In the genomic region with DNA sequence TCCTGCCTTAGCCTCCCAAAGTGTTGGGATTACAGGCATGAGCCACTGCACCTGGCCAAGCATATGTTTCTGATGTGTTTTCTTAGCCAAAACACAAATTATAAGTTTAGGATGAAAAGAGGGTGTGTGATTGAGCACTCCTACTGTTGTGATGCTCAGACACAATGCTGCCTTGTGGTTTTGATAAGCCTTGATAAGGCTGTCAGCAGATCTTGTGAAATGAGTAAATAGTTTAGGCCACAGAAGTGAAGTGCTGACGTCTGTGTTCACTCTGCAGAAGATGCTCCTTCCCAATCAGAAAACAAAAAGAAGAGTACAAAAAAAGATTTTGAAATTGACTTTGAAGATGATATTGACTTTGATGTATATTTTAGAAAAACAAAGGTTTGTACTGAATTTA, we compare ENCODE assay signal across 17 cellular contexts.
A peak's percentile ranks its signal among the peaks of the same experiment; 100 is the strongest.
DNase-seq lines count a peak whose midpoint lies in the region; TF ChIP-seq lines count a peak whose summit lies in the region.
"Had no signal": no experiment of that assay in that cellular context is flagged by ENCODE, and none has a peak within 500 bp of the region (broad histone marks: within the 10 kb centered on the region; RNA-seq: fewer than 3 reads in every experiment).

No MANE protein-coding gene starts in this region.

- no peak overlapping the region for H3K4me3 ChIP-seq in choroid plexus epithelial cell (ENCODE audit: low read depth, low read length)
- H3K4me3 ChIP-seq: BLaER1 treated with 17β-estradiol and CSF1 and Interleukin-3, amounts not matched to agents 10 nM and 100 nM; colonic mucosa; neural progenitor cell; pancreas; upper lobe of right lung had no signal

- DNase-seq in activated CD4-positive, CD25-positive, alpha-beta regulatory T cell treated with anti-CD3 and anti-CD28 coated beads, Interleukin-2, amount 50 U/mL, for 16 hours (ENCODE audit: low read depth, low spot score), result peak; percentile 16
- no peak for DNase-seq in activated CD4-positive, CD25-positive, alpha-beta regulatory T cell treated with anti-CD3 and anti-CD28 coated beads, Interleukin-2, amount 50 U/mL, for 72 hours
- DNase-seq in stimulated activated CD4-positive, alpha-beta T cell treated with anti-CD3 and anti-CD28 coated beads, Interleukin-4, amount 100 ng/mL, for 24 hours, result peak; percentile 9
- DNase-seq in stimulated activated CD4-positive, alpha-beta T cell treated with anti-CD3 and anti-CD28 coated beads, Interleukin-1b, Interleukin-23, amount 100 ng/mL, for 48 hours, result no peak
- DNase-seq in choroid plexus epithelial cell (ENCODE audit: low read depth) (peak; percentile 70), GM19238 (ENCODE audit: insufficient read length, low spot score) (no peak)
- no peak for DNase-seq in activated effector memory CD4-positive, alpha-beta T cell treated with anti-CD3 and anti-CD28 coated beads, Interleukin-2, amount 50 U/mL, for 16 hours
- no peak for DNase-seq in NK-92 treated with Interleukin-12 subunit alpha and Interleukin-12 subunit beta, amount 100 ng/mL, for 24 hours (lab: John Stamatoyannopoulos, UW)
- DNase-seq: activated B cell treated with CpG ODN at 0.5 μM for 24 hours, colonic mucosa, GOT3, NCI-H510A, SW 1271, upper lobe of right lung had no signal

- no peak for TF ChIP-seq CTCF in choroid plexus epithelial cell (conservative IDR thresholded peaks at IDR 0.05; ENCODE audit: low read depth, low read length)

Comparison
In these comparisons a context has a peak if more than half of its experiments do, and no peak if none do; other contexts are left out.
1. DNase-seq: peak in activated CD4-positive, CD25-positive, alpha-beta regulatory T cell treated with anti-CD3 and anti-CD28 coated beads, Interleukin-2, amount 50 U/mL, for 16 hours (single experiment), stimulated activated CD4-positive, alpha-beta T cell treated with anti-CD3 and anti-CD28 coated beads, Interleukin-4, amount 100 ng/mL, for 24 hours (single experiment) and choroid plexus epithelial cell (single experiment); none in activated CD4-positive, CD25-positive, alpha-beta regulatory T cell treated with anti-CD3 and anti-CD28 coated beads, Interleukin-2, amount 50 U/mL, for 72 hours (single experiment), stimulated activated CD4-positive, alpha-beta T cell treated with anti-CD3 and anti-CD28 coated beads, Interleukin-1b, Interleukin-23, amount 100 ng/mL, for 48 hours (single experiment), activated effector memory CD4-positive, alpha-beta T cell treated with anti-CD3 and anti-CD28 coated beads, Interleukin-2, amount 50 U/mL, for 16 hours (single experiment), NK-92 treated with Interleukin-12 subunit alpha and Interleukin-12 subunit beta, amount 100 ng/mL, for 24 hours (single experiment) and GM19238 (single experiment).